21 cellular contexts compared by ENCODE assay signal in the genomic region with DNA sequence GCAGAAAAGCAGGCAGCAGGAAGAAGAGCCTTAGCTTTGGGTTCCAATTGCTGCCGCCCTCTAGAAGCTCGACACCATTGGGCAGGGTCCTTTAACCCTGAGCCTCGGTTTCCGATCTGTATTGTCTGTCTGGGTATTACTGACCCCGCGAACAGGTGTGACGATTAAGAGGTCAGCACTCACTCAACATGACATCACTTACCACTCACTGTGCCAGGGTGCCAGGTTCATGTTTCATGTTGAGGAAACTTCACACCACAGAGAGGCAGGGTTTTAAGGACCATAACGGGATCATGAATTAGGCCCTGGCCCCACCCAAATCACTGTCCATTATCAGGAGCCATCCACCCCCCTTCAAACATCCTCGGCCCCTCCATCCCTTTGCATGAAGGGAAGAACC.
"Had no signal": no experiment of that assay in that cellular context is flagged by ENCODE, and none has a peak within 500 bp of the region (broad histone marks: within the 10 kb centered on the region; RNA-seq: fewer than 3 reads in every experiment).

No MANE protein-coding gene starts in this region.

- H3K9me3 ChIP-seq: gastrocnemius medialis, left ventricle myocardium inferior, neutrophil, sigmoid colon, tibial artery had no signal

- H3K79me2 ChIP-seq: parathyroid adenoma had no signal

- H2AFZ ChIP-seq: parathyroid adenoma had no signal

- H3K9ac ChIP-seq: parathyroid adenoma had no signal

- ATAC-seq: activated T-cell treated with anti-CD3 and anti-CD28 coated beads, Interleukin-2, amount 50 U/mL, for 72 hours; esophagus mucosa; gastrocnemius medialis; naive thymus-derived CD4-positive, alpha-beta T cell had no signal

- H3K4me1 ChIP-seq: parathyroid adenoma had no signal

- H3K27me3 Mint-ChIP-seq: activated CD4-positive, alpha-beta memory T cell treated with anti-CD3 and anti-CD28 coated beads, Interleukin-2, amount 10 ng/mL, durations not matched to agents 7 days and 5 days; activated naive CD4-positive, alpha-beta T cell treated with anti-CD3 and anti-CD28 coated beads, Interleukin-2, amount 50 U/mL, for 24 hours; naive thymus-derived CD4-positive, alpha-beta T cell had no signal

- H3K4me3 ChIP-seq: gastrocnemius medialis, left ventricle myocardium inferior, sigmoid colon, tibial artery had no signal

- H3K27ac ChIP-seq: gastrocnemius medialis, left ventricle myocardium inferior, neutrophil, parathyroid adenoma, sigmoid colon, tibial artery had no signal

- H3K27ac Mint-ChIP-seq: activated CD4-positive, alpha-beta memory T cell treated with anti-CD3 and anti-CD28 coated beads, Interleukin-2, amount 10 ng/mL, durations not matched to agents 7 days and 5 days; activated naive CD4-positive, alpha-beta T cell treated with anti-CD3 and anti-CD28 coated beads, Interleukin-2, amount 50 U/mL, for 24 hours; activated T-cell treated with anti-CD3 and anti-CD28 coated beads, Interleukin-2, amount 50 U/mL, for 72 hours had no signal

- H3K27me3 ChIP-seq: gastrocnemius medialis, neutrophil, sigmoid colon, tibial artery had no signal

- DNase-seq: activated CD4-positive, alpha-beta memory T cell treated with anti-CD3 and anti-CD28 coated beads, Interleukin-2, amount 10 ng/mL, durations not matched to agents 7 days and 5 days; activated CD4-positive, alpha-beta T cell treated with anti-CD3 and anti-CD28 coated beads for 48 hours; activated CD4-positive, CD25-positive, alpha-beta regulatory T cell; activated CD8-positive, alpha-beta memory T cell treated with anti-CD3 and anti-CD28 coated beads, Interleukin-2, amount 50 U/mL, for 4 hours; activated gamma-delta T cell; activated T-cell treated with anti-CD3 and anti-CD28 coated beads, Interleukin-2, amount 50 U/mL, for 72 hours; cerebellar nuclear complex; cortex of kidney; effector CD4-positive, alpha-beta T cell; gastrocnemius medialis; head of caudate nucleus; kidney glomerular epithelial cell; left ventricle myocardium inferior; naive thymus-derived CD4-positive, alpha-beta T cell; sigmoid colon; stimulated activated naive CD4-positive, alpha-beta T cell treated with Interleukin-2 at 50 U/mL for 16 hours; tibial artery had no signal

- H3K4me3 Mint-ChIP-seq: activated CD4-positive, alpha-beta memory T cell treated with anti-CD3 and anti-CD28 coated beads, Interleukin-2, amount 10 ng/mL, durations not matched to agents 7 days and 5 days; activated naive CD4-positive, alpha-beta T cell treated with anti-CD3 and anti-CD28 coated beads, Interleukin-2, amount 50 U/mL, for 24 hours; activated T-cell treated with anti-CD3 and anti-CD28 coated beads, Interleukin-2, amount 50 U/mL, for 72 hours; naive thymus-derived CD4-positive, alpha-beta T cell had no signal

- H3K9me3 Mint-ChIP-seq: activated CD4-positive, alpha-beta memory T cell treated with anti-CD3 and anti-CD28 coated beads, Interleukin-2, amount 10 ng/mL, durations not matched to agents 7 days and 5 days; activated naive CD4-positive, alpha-beta T cell treated with anti-CD3 and anti-CD28 coated beads, Interleukin-2, amount 50 U/mL, for 24 hours; activated T-cell treated with anti-CD3 and anti-CD28 coated beads, Interleukin-2, amount 50 U/mL, for 72 hours had no signal
